18 cellular contexts compared by ENCODE assay signal in the genomic region with DNA sequence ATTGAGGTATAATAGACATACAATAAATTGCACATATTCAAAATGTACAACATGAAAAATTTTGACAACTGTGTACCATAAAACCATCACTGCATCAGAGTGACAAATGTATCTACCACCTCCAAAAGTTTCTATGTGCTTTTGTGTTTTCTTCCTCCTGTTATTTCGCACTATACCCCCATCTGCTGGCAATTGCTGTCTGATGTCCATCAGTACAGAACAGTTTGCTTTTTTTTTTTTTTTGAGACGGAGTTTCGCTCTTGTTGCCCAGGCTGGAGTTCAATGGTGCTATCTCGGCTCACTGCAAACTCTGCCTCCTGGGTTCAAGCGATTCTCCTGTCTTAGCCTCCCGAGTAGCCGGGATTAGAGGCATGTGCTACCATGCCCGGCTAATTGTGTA.
DNase-seq lines count a peak whose midpoint lies in the region; ATAC-seq and TF ChIP-seq lines count a peak whose summit lies in the region.
"Had no signal": no experiment of that assay in that cellular context is flagged by ENCODE, and none has a peak within 500 bp of the region (broad histone marks: within the 10 kb centered on the region; RNA-seq: fewer than 3 reads in every experiment).

No MANE protein-coding gene starts in this region.

- no peak overlapping the region for H3K18ac ChIP-seq in trophoblast cell (ENCODE audit: low read length)

- no peak overlapping the region for H4K91ac ChIP-seq in trophoblast cell (ENCODE audit: low read depth, low read length)

- H2BK5ac ChIP-seq in trophoblast cell (ENCODE audit: low read depth, low read length, poor library complexity): no peak overlapping the region

- H3K4me2 ChIP-seq in trophoblast cell (ENCODE audit: low read length): no peak overlapping the region

- no peaks in the 10 kb centered on the region for H3K9me3 ChIP-seq in trophoblast cell (ENCODE audit: insufficient read depth, low read depth, low read length)

- H3K36me3 Mint-ChIP-seq in activated T-cell treated with anti-CD3 and anti-CD28 coated beads, Interleukin-2, amount 50 U/mL, for 24 hours (ENCODE audit: low read depth): no peaks in the 10 kb centered on the region

- no peaks in the 10 kb centered on the region for H3K36me3 ChIP-seq in trophoblast cell (ENCODE audit: control insufficient read depth in 1 of 2, insufficient read depth in 2 of 2, low read length in 2 of 2)

- no peak for DNase-seq in AG09309 (ENCODE audit: low read depth)
- DNase-seq in HS-27A (ENCODE audit: low read depth): peak; percentile 33
- peak in 1 of 2 donors; percentile 49 for DNase-seq in foreskin fibroblast
- no peak for DNase-seq in trophoblast cell
- no peak for DNase-seq in SW480 (ENCODE audit: low spot score)
- no peak for DNase-seq in T-helper 1 cell
- no peak for DNase-seq in activated T-cell treated with anti-CD3 and anti-CD28 coated beads, Interleukin-2, amount 50 U/mL, for 24 hours
- DNase-seq: activated CD4-positive, alpha-beta T cell treated with anti-CD3 and anti-CD28 coated beads, Interleukin-2, amount 50 U/mL, for 4 hours; activated effector memory CD4-positive, alpha-beta T cell treated with Interleukin-2 at 50 U/mL for 16 hours; caudate nucleus; CD4-positive, alpha-beta T cell; NCI-H1436; NCI-H774; stimulated activated CD4-positive, alpha-beta T cell treated with anti-CD3 and anti-CD28 coated beads, Interleukin-4, amount 100 ng/mL, for 1 hour; stimulated activated naive CD4-positive, alpha-beta T cell had no signal

- TF ChIP-seq CTCF in AG09309 (IDR thresholded peaks at IDR 0.05; ENCODE audit: control insufficient read depth, insufficient read depth, low read depth, low read length, missing control alignments) (peak; percentile 44), foreskin fibroblast (IDR thresholded peaks at IDR 0.05; ENCODE audit: low read depth, low read length) (peak; percentile 23)

- no peak overlapping the region for H3K4me3 Mint-ChIP-seq in activated T-cell treated with anti-CD3 and anti-CD28 coated beads, Interleukin-2, amount 50 U/mL, for 24 hours
- H3K4me3 Mint-ChIP-seq: CD4-positive, alpha-beta T cell had no signal

- no peak overlapping the region for H4K12ac ChIP-seq in trophoblast cell (ENCODE audit: low read depth, low read length)

- no peaks in the 10 kb centered on the region for H3K9me3 Mint-ChIP-seq in activated T-cell treated with anti-CD3 and anti-CD28 coated beads, Interleukin-2, amount 50 U/mL, for 24 hours

- H2AK5ac ChIP-seq in trophoblast cell (ENCODE audit: low read length): no peak overlapping the region

- H3K27me3 Mint-ChIP-seq in activated T-cell treated with anti-CD3 and anti-CD28 coated beads, Interleukin-2, amount 50 U/mL, for 24 hours: peaks cover 3% of the 10 kb centered on the region
- H3K27me3 Mint-ChIP-seq: CD4-positive, alpha-beta T cell had no signal

- no peak overlapping the region for H3K9ac ChIP-seq in trophoblast cell (ENCODE audit: low read length)

- H3K23ac ChIP-seq in trophoblast cell (ENCODE audit: low read length): no peak overlapping the region

- H3K4ac ChIP-seq in trophoblast cell (ENCODE audit: low read depth, low read length): no peak overlapping the region

- no peaks in the 10 kb centered on the region for H3K79me2 ChIP-seq in trophoblast cell (ENCODE audit: control insufficient read depth, insufficient read depth, low read length, poor library complexity)

- H3K4me1 ChIP-seq in trophoblast cell (ENCODE audit: control insufficient read depth in 1 of 2, insufficient read depth in 2 of 2, low read length in 2 of 2): no peaks in the 10 kb centered on the region

- no peak overlapping the region for H3K27ac ChIP-seq in trophoblast cell (ENCODE audit: low read depth, low read length)
- H3K27ac ChIP-seq: HL-60 had no signal

- no peaks in the 10 kb centered on the region for H3K27me3 ChIP-seq in trophoblast cell (ENCODE audit: insufficient read depth, low read length)

- ATAC-seq in SK-N-SH treated with all-trans-retinoic acid at 6 μM for 48 hours: peak; percentile 68
- ATAC-seq: esophagus mucosa had no signal

- no peak overlapping the region for H2BK120ac ChIP-seq in trophoblast cell (ENCODE audit: insufficient read depth, low read length, poor library complexity)

- no peak overlapping the region for H2BK12ac ChIP-seq in trophoblast cell (ENCODE audit: low read length)

- H3K27ac Mint-ChIP-seq in activated T-cell treated with anti-CD3 and anti-CD28 coated beads, Interleukin-2, amount 50 U/mL, for 24 hours: no peak overlapping the region
- H3K27ac Mint-ChIP-seq: CD4-positive, alpha-beta T cell had no signal

- H3K4me1 Mint-ChIP-seq in activated T-cell treated with anti-CD3 and anti-CD28 coated beads, Interleukin-2, amount 50 U/mL, for 24 hours (ENCODE audit: low read depth): no peaks in the 10 kb centered on the region

- H2AFZ ChIP-seq in trophoblast cell (ENCODE audit: insufficient read depth, low read length, poor library complexity): no peak overlapping the region

- no CpG with 5 or more reads among the region's 8 CpGs for WGBS in trophoblast cell (ENCODE audit: extremely low coverage, insufficient coverage, insufficient read length)

- no peaks in the 10 kb centered on the region for H3K79me1 ChIP-seq in trophoblast cell (ENCODE audit: low read length)

- H4K8ac ChIP-seq in trophoblast cell (ENCODE audit: low read depth, low read length): no peak overlapping the region

- H3K4me3 ChIP-seq in AG09309 (ENCODE audit: control insufficient read depth, low read depth, low read length): no peak overlapping the region
- H3K4me3 ChIP-seq in foreskin fibroblast (ENCODE audit: low read depth in 1 of 2, low read length in 2 of 2): no peak overlapping the region
- H3K4me3 ChIP-seq in trophoblast cell (ENCODE audit: low read depth, low read length): no peak overlapping the region

- no peak overlapping the region for H3K14ac ChIP-seq in trophoblast cell (ENCODE audit: low read length)

TF ChIP-seq in SK-N-SH treated with all-trans-retinoic acid at 6 μM for 48 hours, 23 proteins besides CTCF, POLR2A, EP300 and RAD21:
- TF ChIP-seq TOX (CRISPR knock-in tag; IDR thresholded peaks at IDR 0.05; ENCODE audit: borderline replicate concordance): no peak
- no peak for TF ChIP-seq ZNF70 (CRISPR knock-in tag; IDR thresholded peaks at IDR 0.05)
- TF ChIP-seq CSDC2 (CRISPR knock-in tag; IDR thresholded peaks at IDR 0.05): no peak
- TF ChIP-seq ESRRG (CRISPR knock-in tag; IDR thresholded peaks at IDR 0.05): no peak
- no peak for TF ChIP-seq TCF4 (CRISPR knock-in tag; IDR thresholded peaks at IDR 0.05; ENCODE audit: borderline replicate concordance)
- TF ChIP-seq, protein P1, sequence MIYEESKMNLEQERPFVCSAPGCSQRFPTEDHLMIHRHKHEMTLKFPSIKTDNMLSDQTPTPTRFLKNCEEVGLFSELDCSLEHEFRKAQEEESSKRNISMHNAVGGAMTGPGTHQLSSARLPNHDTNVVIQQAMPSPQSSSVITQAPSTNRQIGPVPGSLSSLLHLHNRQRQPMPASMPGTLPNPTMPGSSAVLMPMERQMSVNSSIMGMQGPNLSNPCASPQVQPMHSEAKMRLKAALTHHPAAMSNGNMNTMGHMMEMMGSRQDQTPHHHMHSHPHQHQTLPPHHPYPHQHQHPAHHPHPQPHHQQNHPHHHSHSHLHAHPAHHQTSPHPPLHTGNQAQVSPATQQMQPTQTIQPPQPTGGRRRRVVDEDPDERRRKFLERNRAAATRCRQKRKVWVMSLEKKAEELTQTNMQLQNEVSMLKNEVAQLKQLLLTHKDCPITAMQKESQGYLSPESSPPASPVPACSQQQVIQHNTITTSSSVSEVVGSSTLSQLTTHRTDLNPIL (CRISPR knock-in tag; IDR thresholded peaks at IDR 0.05; ENCODE audit: low read depth): no peak
- TF ChIP-seq OSR1 (CRISPR knock-in tag; IDR thresholded peaks at IDR 0.05): no peak
- TF ChIP-seq ZFP3 (CRISPR knock-in tag; IDR thresholded peaks at IDR 0.05): no peak
- no peak for TF ChIP-seq ZFP30 (CRISPR knock-in tag; IDR thresholded peaks at IDR 0.05)
- no peak for TF ChIP-seq SNAI2 (CRISPR knock-in tag; IDR thresholded peaks at IDR 0.05)
- TF ChIP-seq RARB (CRISPR knock-in tag; IDR thresholded peaks at IDR 0.05): no peak
- TF ChIP-seq ZNF8 (CRISPR knock-in tag; IDR thresholded peaks at IDR 0.05): no peak
- TF ChIP-seq ZC3H10 (CRISPR knock-in tag; IDR thresholded peaks at IDR 0.05): no peak
